In the genomic region with DNA sequence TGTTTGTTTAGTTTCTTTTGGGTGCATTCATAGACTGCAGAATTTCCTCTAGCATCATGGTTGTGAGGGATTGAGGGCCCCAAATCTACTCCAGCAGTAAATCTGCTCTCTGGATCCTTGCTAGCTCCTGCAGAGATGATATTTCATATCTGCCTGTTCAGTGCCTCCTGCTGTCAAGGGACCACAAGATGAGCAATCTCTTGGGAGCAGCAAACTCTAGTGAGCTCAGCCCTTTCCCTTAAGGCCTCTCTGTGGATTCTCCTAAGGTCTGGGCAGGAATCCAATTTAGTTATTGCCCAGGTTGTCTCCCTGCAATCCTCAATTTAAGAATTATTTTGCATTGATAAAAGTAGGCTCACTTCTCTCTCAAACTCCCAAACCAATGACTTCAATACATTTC, we compare ENCODE assay signal across 13 cellular contexts.
"Had no signal": no experiment of that assay in that cellular context is flagged by ENCODE, and none has a peak within 500 bp of the region (broad histone marks: within the 10 kb centered on the region; RNA-seq: fewer than 3 reads in every experiment).

No MANE protein-coding gene starts in this region.

- H3K27me3 ChIP-seq: cardiac muscle cell, pancreas, spleen, suprapubic skin had no signal

- H3K36me3 ChIP-seq: cardiac muscle cell, pancreas, spleen, suprapubic skin had no signal

- DNase-seq: activated naive CD4-positive, alpha-beta T cell treated with Interleukin-2 at 50 U/mL for 16 hours; activated T-cell treated with anti-CD3 and anti-CD28 coated beads for 4 hours; aorta; islet precursor cell; naive thymus-derived CD4-positive, alpha-beta T cell; pancreas; spleen; T-helper 2 cell had no signal

- ATAC-seq: activated T-helper 17 cell treated with anti-CD3 and anti-CD28 coated beads, Interleukin-2, amount 50 U/mL, for 72 hours; naive thymus-derived CD4-positive, alpha-beta T cell; pancreas; sciatic nerve had no signal

- H3K9me3 ChIP-seq: pancreas, spleen, suprapubic skin had no signal

- H3K4me3 ChIP-seq: cardiac muscle cell, lung, pancreas, spleen, suprapubic skin had no signal

- H3K4me1 ChIP-seq: pancreas, spleen, suprapubic skin had no signal

- H3K27ac ChIP-seq: cardiac muscle cell, pancreas, spleen, suprapubic skin had no signal
